ENCODE assay signal across 2 cellular contexts in genomic region chr20:2340136-2340535, GRCh38.
TF ChIP-seq lines count a peak whose summit lies in the region.

No MANE protein-coding gene starts in this region.

TF ChIP-seq in IMR-90, 13 proteins besides CTCF, POLR2A, EP300 and RAD21:
- TF ChIP-seq MAZ (IDR thresholded peaks at IDR 0.05; ENCODE audit: borderline replicate concordance, low read depth, low read length) (no peak), NFE2L2 (IDR thresholded peaks at IDR 0.05; ENCODE audit: low read depth, low read length) (no peak), FOS (IDR thresholded peaks at IDR 0.05; ENCODE audit: low read depth, low read length) (no peak), RFX5 (IDR thresholded peaks at IDR 0.05; ENCODE audit: low read depth, low read length) (no peak), MAFK (IDR thresholded peaks at IDR 0.05; ENCODE audit: low read depth, low read length) (no peak), SMC3 (IDR thresholded peaks at IDR 0.05; ENCODE audit: low read depth, low read length) (no peak), CEBPB (IDR thresholded peaks at IDR 0.05; ENCODE audit: low read depth, low read length) (no peak), USF2 (IDR thresholded peaks at IDR 0.05; ENCODE audit: low read depth, low read length) (no peak), MXI1 (IDR thresholded peaks at IDR 0.05; ENCODE audit: borderline replicate concordance, low read depth, low read length) (no peak), CHD1 (IDR thresholded peaks at IDR 0.05; ENCODE audit: low read depth, low read length) (no peak), ELK1 (IDR thresholded peaks at IDR 0.05; ENCODE audit: borderline replicate concordance, low read depth, low read length) (no peak)

TF ChIP-seq in K562, 482 proteins besides CTCF, POLR2A, EP300 and RAD21:
- TF ChIP-seq PYGO2 (tag; IDR thresholded peaks at IDR 0.05) (no peak), DDX20 (tag; IDR thresholded peaks at IDR 0.05; ENCODE audit: low read depth) (no peak), HIVEP1 (CRISPR knock-in tag; IDR thresholded peaks at IDR 0.05) (no peak), TFAM (CRISPR knock-in tag; conservative IDR thresholded peaks at IDR 0.05) (no peak), ELF1 (tag; IDR thresholded peaks at IDR 0.05) (no peak), IRF1 (CRISPR knock-in tag; IDR thresholded peaks at IDR 0.05; ENCODE audit: borderline replicate concordance) (no peak), E2F6 (IDR thresholded peaks at IDR 0.05; ENCODE audit: borderline replicate concordance in 1 of 2, extremely low read depth in 1 of 2, insufficient read depth in 1 of 2, insufficient read length in 1 of 2, low read depth in 1 of 2, low read length in 1 of 2, poor library complexity in 1 of 2, severe bottlenecking in 1 of 2) (no peak), POU5F1 (IDR thresholded peaks at IDR 0.05; ENCODE audit: borderline replicate concordance, low read depth, low read length, partially characterized antibody) (no peak), SRF (CRISPR knock-in tag; IDR thresholded peaks at IDR 0.05) (no peak), CREB3 (tag; conservative IDR thresholded peaks at IDR 0.05; ENCODE audit: low read depth) (no peak), TRIM24 (IDR thresholded peaks at IDR 0.05) (no peak), NFIC (IDR thresholded peaks at IDR 0.05) (no peak), ZBTB12 (CRISPR knock-in tag; IDR thresholded peaks at IDR 0.05) (no peak), TRIM25 (IDR thresholded peaks at IDR 0.05; ENCODE audit: borderline replicate concordance) (no peak), RNF2 (IDR thresholded peaks at IDR 0.05) (no peak), ZZZ3 (IDR thresholded peaks at IDR 0.05) (no peak)
